ENCODE assay signal across 10 cellular contexts in genomic region chr7:2099036-2099957, GRCh38.
DNase-seq lines count a peak whose midpoint lies in the region; ATAC-seq and TF ChIP-seq lines count a peak whose summit lies in the region.
"Had no signal": no experiment of that assay in that cellular context is flagged by ENCODE, and none has a peak within 500 bp of the region (broad histone marks: within the 10 kb centered on the region; RNA-seq: fewer than 3 reads in every experiment).

No MANE protein-coding gene starts in this region.

- H3K9me3 ChIP-seq in T-helper 17 cell (ENCODE audit: control insufficient read depth, low read length, poor library complexity, severe bottlenecking) (no peaks in the 10 kb centered on the region), vagina (no peaks in the 10 kb centered on the region)

- H3K36me3 Mint-ChIP-seq in natural killer cell (no peaks in the 10 kb centered on the region), T-helper 17 cell (ENCODE audit: low read depth) (no peaks in the 10 kb centered on the region), type B pancreatic cell (no peaks in the 10 kb centered on the region)
- peaks cover 10% of the 10 kb centered on the region for H3K36me3 Mint-ChIP-seq in natural killer cell treated with Interleukin-12 subunit alpha and Interleukin-12 subunit beta and Interleukin-15 and Interleukin-18, amount 100 ng/mL, for 72 hours
- H3K36me3 Mint-ChIP-seq in central memory CD8-positive, alpha-beta T cell (ENCODE audit: insufficient read depth), result peaks cover 13% of the 10 kb centered on the region

- H3K36me3 ChIP-seq in vagina, result no peaks in the 10 kb centered on the region

- H3K27me3 Mint-ChIP-seq in natural killer cell (ENCODE audit: low read depth in 2 of 2), result peaks cover 16 to 26% of the 10 kb centered on the region in 2 donors
- peaks cover 0 to 11% of the 10 kb centered on the region in 2 donors for H3K27me3 Mint-ChIP-seq in natural killer cell treated with Interleukin-12 subunit alpha and Interleukin-12 subunit beta and Interleukin-15 and Interleukin-18, amount 100 ng/mL, for 72 hours
- no peaks in the 10 kb centered on the region for H3K27me3 Mint-ChIP-seq in T-helper 17 cell
- no peaks in the 10 kb centered on the region for H3K27me3 Mint-ChIP-seq in central memory CD8-positive, alpha-beta T cell
- H3K27me3 Mint-ChIP-seq in type B pancreatic cell, result no peaks in the 10 kb centered on the region

- intact Hi-C loops in natural killer cell (cut with micrococcal nuclease) (no loop called here), vagina (cut with DNase I) (no loop called here)

- peak overlapping the region; percentile 69 for H3K4me3 Mint-ChIP-seq in natural killer cell
- H3K4me3 Mint-ChIP-seq in natural killer cell treated with Interleukin-12 subunit alpha and Interleukin-12 subunit beta and Interleukin-15 and Interleukin-18, amount 100 ng/mL, for 72 hours, result no peak overlapping the region
- no peak overlapping the region for H3K4me3 Mint-ChIP-seq in T-helper 17 cell
- no peak overlapping the region for H3K4me3 Mint-ChIP-seq in central memory CD8-positive, alpha-beta T cell
- no peak overlapping the region for H3K4me3 Mint-ChIP-seq in type B pancreatic cell

- H3K9me3 Mint-ChIP-seq in natural killer cell (peaks cover 6 to 8% of the 10 kb centered on the region in 2 donors), type B pancreatic cell (no peaks in the 10 kb centered on the region)
- peaks cover 7% of the 10 kb centered on the region for H3K9me3 Mint-ChIP-seq in natural killer cell treated with Interleukin-12 subunit alpha and Interleukin-12 subunit beta and Interleukin-15 and Interleukin-18, amount 100 ng/mL, for 72 hours
- H3K9me3 Mint-ChIP-seq in central memory CD8-positive, alpha-beta T cell, result peaks cover 8% of the 10 kb centered on the region

- peak; percentile 19 to 41 (median 29) for ATAC-seq in natural killer cell
- ATAC-seq in natural killer cell treated with Interleukin-12 subunit alpha and Interleukin-12 subunit beta and Interleukin-15 and Interleukin-18, amount 100 ng/mL, for 72 hours, result no peak
- ATAC-seq in T-helper 17 cell, result peak; percentile 57
- ATAC-seq in central memory CD8-positive, alpha-beta T cell (replicated peaks; ENCODE audit: extremely low read depth, poor library complexity, severe bottlenecking), result peak; percentile 49
- no peak for ATAC-seq in HG02840 (IDR thresholded peaks at IDR 0.05; ENCODE audit: low FRiP score, unreplicated experiment)

- H3K27ac ChIP-seq in vagina, result no peak overlapping the region

- TF ChIP-seq POLR2A in vagina (IDR thresholded peaks at IDR 0.05), result no peak

- H3K27me3 ChIP-seq in vagina, result no peaks in the 10 kb centered on the region

- peak overlapping the region in 1 of 2 donors; percentile 38 for H3K27ac Mint-ChIP-seq in natural killer cell
- no peak overlapping the region for H3K27ac Mint-ChIP-seq in natural killer cell treated with Interleukin-12 subunit alpha and Interleukin-12 subunit beta and Interleukin-15 and Interleukin-18, amount 100 ng/mL, for 72 hours
- peak overlapping the region; percentile 45 for H3K27ac Mint-ChIP-seq in T-helper 17 cell
- H3K27ac Mint-ChIP-seq in central memory CD8-positive, alpha-beta T cell (ENCODE audit: low read depth), result peak overlapping the region; percentile 65
- peak overlapping the region; percentile 54 for H3K27ac Mint-ChIP-seq in type B pancreatic cell

- peaks cover 13% of the 10 kb centered on the region for H3K4me1 ChIP-seq in vagina

- peaks cover 61 to 82% of the 10 kb centered on the region in 2 donors for H3K4me1 Mint-ChIP-seq in natural killer cell
- peaks cover 33 to 63% of the 10 kb centered on the region in 2 donors for H3K4me1 Mint-ChIP-seq in natural killer cell treated with Interleukin-12 subunit alpha and Interleukin-12 subunit beta and Interleukin-15 and Interleukin-18, amount 100 ng/mL, for 72 hours (ENCODE audit: low read depth in 2 of 2)
- H3K4me1 Mint-ChIP-seq in T-helper 17 cell, result peaks cover 24% of the 10 kb centered on the region
- H3K4me1 Mint-ChIP-seq in central memory CD8-positive, alpha-beta T cell, result peaks cover 53% of the 10 kb centered on the region
- peaks cover 29% of the 10 kb centered on the region for H3K4me1 Mint-ChIP-seq in type B pancreatic cell (ENCODE audit: unreplicated experiment)

- no peak overlapping the region for H3K4me3 ChIP-seq in vagina

- DNase-seq in natural killer cell, result no peak
- DNase-seq in natural killer cell treated with Interleukin-12 subunit alpha and Interleukin-12 subunit beta and Interleukin-15 and Interleukin-18, amount 100 ng/mL, for 72 hours (ENCODE audit: low spot score), result no peak
- DNase-seq in T-helper 17 cell, result no peak
- no peak for DNase-seq in central memory CD8-positive, alpha-beta T cell (ENCODE audit: low spot score in 2 of 2)
- DNase-seq in type B pancreatic cell (ENCODE audit: extremely low spot score, unreplicated experiment), result no peak
- no peak for DNase-seq in vagina (ENCODE audit: extremely low spot score in 2 of 2)
- no peak for DNase-seq in NCI-H345 (lab: John Stamatoyannopoulos, UW)
- DNase-seq: amniotic stem cell, NCI-H146 had no signal

- TF ChIP-seq CTCF in natural killer cell (IDR thresholded peaks at IDR 0.05) (no peak), type B pancreatic cell (conservative IDR thresholded peaks at IDR 0.05) (no peak), vagina (IDR thresholded peaks at IDR 0.05) (no peak)

Comparison
In these comparisons a context has a peak if more than half of its experiments do, and no peak if none do; other contexts are left out.
1. ATAC-seq: peak in natural killer cell (3 of 3), T-helper 17 cell (single experiment) and central memory CD8-positive, alpha-beta T cell (single experiment); none in natural killer cell treated with Interleukin-12 subunit alpha and Interleukin-12 subunit beta and Interleukin-15 and Interleukin-18, amount 100 ng/mL, for 72 hours (0 of 2) and HG02840 (single experiment).
2. H3K27ac Mint-ChIP-seq: peak in T-helper 17 cell (single experiment), central memory CD8-positive, alpha-beta T cell (single experiment) and type B pancreatic cell (single experiment); none in natural killer cell treated with Interleukin-12 subunit alpha and Interleukin-12 subunit beta and Interleukin-15 and Interleukin-18, amount 100 ng/mL, for 72 hours (0 of 2).